In genomic region chr22:41812805-41813545, GRCh38 we compare ENCODE assay signal across 9 cellular contexts.
"Had no signal": no experiment of that assay in that cellular context is flagged by ENCODE, and none has a peak within 500 bp of the region (broad histone marks: within the 10 kb centered on the region; RNA-seq: fewer than 3 reads in every experiment).

No MANE protein-coding gene starts in this region.

- H3K27ac ChIP-seq: GM23248, HL-60 had no signal

- H3K9me3 ChIP-seq: HAP-1 had no signal

- H3K4me3 Mint-ChIP-seq: HFFc6 had no signal

- H3K9ac ChIP-seq: GM23248 had no signal

- H3K4me1 ChIP-seq: HAP-1 had no signal

- H2AFZ ChIP-seq: GM23248 had no signal

- H3K4me3 ChIP-seq: GM23248, HAP-1 had no signal

- H3K9me3 Mint-ChIP-seq: HFFc6 had no signal

- DNase-seq: GOT3, H7, HFFc6, IMR-90, KBM-7 had no signal

- H3K27ac Mint-ChIP-seq: HFFc6 had no signal

- ATAC-seq: HCT116 had no signal
